ENCODE assay signal across 9 cellular contexts in genomic region chr12:79911889-79912656, GRCh38. TPM values are rescaled to one million over a fixed set of nuclear protein-coding genes. Genes with fewer than 3 reads are reported as not detected.
DNase-seq lines count a peak whose midpoint lies in the region; ATAC-seq, FAIRE-seq and TF ChIP-seq lines count a peak whose summit lies in the region.
"Had no signal": no experiment of that assay in that cellular context is flagged by ENCODE, and none has a peak within 500 bp of the region (broad histone marks: within the 10 kb centered on the region; RNA-seq: fewer than 3 reads in every experiment).

No MANE protein-coding gene starts in this region.

- no peak overlapping the region for H2BK120ac ChIP-seq in neuronal stem cell (ENCODE audit: low read depth, low read length)

- H3K4me1 ChIP-seq in A549 (peaks cover 20% of the 10 kb centered on the region), foreskin keratinocyte (peaks cover 5% of the 10 kb centered on the region), neuronal stem cell (ENCODE audit: control insufficient read depth in 2 of 2, insufficient read depth in 1 of 2, low read depth in 1 of 2, low read length in 2 of 2) (no peaks in the 10 kb centered on the region)

- H3K36me3 ChIP-seq in neuronal stem cell (replicated peaks in 1 of 2; ENCODE audit: control insufficient read depth in 2 of 2, insufficient read depth in 2 of 2, low read length in 2 of 2), result no peaks in the 10 kb centered on the region

- POLR2A ChIA-PET in A549 (lab: Yijun Ruan, JAX) (interaction anchor here (0.8 kb wide), 1 partner anchor 22 kb away, joined by 3 read pairs; the partner anchor contains the start of gene PPP1R12A), WTC11 (lab: Charles Lee) (interaction anchor here (1.0 kb wide), 1 partner anchor 22 kb away, joined by 3 read pairs; no protein-coding TSS in a partner anchor)

- CTCF ChIA-PET in A549 (lab: Yijun Ruan, JAX), result interaction anchor here (0.6 to 1.2 kb wide), 2 partner anchors 12 to 39 kb away, joined by 3 read pairs; no protein-coding TSS in a partner anchor
- CTCF ChIA-PET in WTC11 (lab: Charles Lee), result no interaction called here

- no peak overlapping the region for H3K4me3 Mint-ChIP-seq in WTC11

- TF ChIP-seq RAD21 in A549 (conservative IDR thresholded peaks at IDR 0.05 in 1 of 2, IDR thresholded peaks at IDR 0.05 in 1 of 2), result no peak

- peak overlapping the region; percentile 20 for H3K27ac Mint-ChIP-seq in WTC11

- ATAC-seq in A549 (peak; percentile 59 to 82; a peak in 4 of 6 replicates), GM18870 (IDR thresholded peaks at IDR 0.05; ENCODE audit: unreplicated experiment) (peak; percentile 49), WTC11 (peak; percentile 42), foreskin keratinocyte (peak; percentile 89), HG03097 (IDR thresholded peaks at IDR 0.05; ENCODE audit: low FRiP score, unreplicated experiment) (no peak)

- H3K18ac ChIP-seq in neuronal stem cell (ENCODE audit: low read length), result no peak overlapping the region

- H3K27me3 ChIP-seq in foreskin keratinocyte, result no peaks in the 10 kb centered on the region
- H3K27me3 ChIP-seq in neuronal stem cell (ENCODE audit: control insufficient read depth in 3 of 3, insufficient read depth in 3 of 3, low read depth in 1 of 3, low read length in 3 of 3), result no peaks in the 10 kb centered on the region

- H3K4me3 ChIP-seq in A549 (no peak overlapping the region), neuronal stem cell (ENCODE audit: low read length in 2 of 2) (no peak overlapping the region)

- no peak overlapping the region for H2BK15ac ChIP-seq in neuronal stem cell (ENCODE audit: low read length)

- peak in 1 of 2 experiments; percentile 27 for DNase-seq in A549 (ENCODE audit: low read depth in 1 of 2, low spot score in 1 of 2)
- DNase-seq in WTC11 (ENCODE audit: low spot score), result no peak
- DNase-seq in foreskin keratinocyte, result peak in 1 of 2 donors; percentile 21
- no peak for DNase-seq in DMS153 (lab: John Stamatoyannopoulos, UW)
- DNase-seq in NCI-H1930 (lab: John Stamatoyannopoulos, UW), result no peak
- DNase-seq in neuronal stem cell (ENCODE audit: low spot score), result no peak
- DNase-seq: NCI-H1092 had no signal

- H4K91ac ChIP-seq in neuronal stem cell (ENCODE audit: low read depth, low read length, poor library complexity), result no peak overlapping the region

- H3K79me1 ChIP-seq in neuronal stem cell (ENCODE audit: low read depth, low read length), result peaks cover 3% of the 10 kb centered on the region

- peaks cover 44% of the 10 kb centered on the region for H3K4me1 Mint-ChIP-seq in WTC11

- WGBS in A549 (ENCODE audit: missing lambda C conversion rate), result 49% methylated on average over 6 of the region's 6 CpGs
- 100% methylated on average over 1 of the region's 6 CpGs; no CpG with 5 or more reads in 1 of the 2 donors for WGBS in neuronal stem cell (ENCODE audit: extremely low coverage in 2 of 2, insufficient read length in 2 of 2, insufficient replicate concordance in 1 of 2), 2 donors

- H3K27ac ChIP-seq in A549, result 0 out of 6 replicates have a peak overlapping the region, but pooled peaks of 1 of the 2 experiments have one; percentile 2
- H3K27ac ChIP-seq in foreskin keratinocyte, result no peak overlapping the region
- no peak overlapping the region for H3K27ac ChIP-seq in neuronal stem cell (replicated peaks; ENCODE audit: low read length)

- H2BK5ac ChIP-seq in neuronal stem cell (ENCODE audit: low read length), result no peak overlapping the region

- H3K23ac ChIP-seq in neuronal stem cell (ENCODE audit: low read depth, low read length, poor library complexity), result no peak overlapping the region

- no peak overlapping the region for H3K4ac ChIP-seq in neuronal stem cell (ENCODE audit: low read length)

- no peak for TF ChIP-seq POLR2A in A549 (IDR thresholded peaks at IDR 0.05; ENCODE audit: low read length)

- TF ChIP-seq CTCF in A549 (IDR thresholded peaks at IDR 0.05) (no peak), WTC11 (IDR thresholded peaks at IDR 0.05) (no peak), foreskin keratinocyte (conservative IDR thresholded peaks at IDR 0.05) (no peak)

- H3K9ac ChIP-seq in neuronal stem cell (ENCODE audit: low read depth, low read length, poor library complexity), result no peak overlapping the region

- H4K8ac ChIP-seq in neuronal stem cell (ENCODE audit: low read depth, low read length), result no peak overlapping the region

- no peaks in the 10 kb centered on the region for H3K27me3 Mint-ChIP-seq in WTC11 (ENCODE audit: low read depth)

- TF ChIP-seq EP300 in A549 (IDR thresholded peaks at IDR 0.05), result no peak

- H3K9me3 Mint-ChIP-seq in WTC11, result no peaks in the 10 kb centered on the region

- no peak overlapping the region for H3K14ac ChIP-seq in neuronal stem cell (ENCODE audit: low read length)

- no peak overlapping the region for H2AK5ac ChIP-seq in neuronal stem cell (ENCODE audit: low read depth, low read length)

- no peak overlapping the region for H2BK12ac ChIP-seq in neuronal stem cell (ENCODE audit: low read length)

- H3K9me3 ChIP-seq in A549 (no peaks in the 10 kb centered on the region), neuronal stem cell (replicated peaks in 1 of 2; ENCODE audit: control insufficient read depth in 2 of 2, insufficient read depth in 1 of 2, low read depth in 1 of 2, low read length in 2 of 2) (no peaks in the 10 kb centered on the region)

- FAIRE-seq in A549 (lab: Jason Lieb, UNC), result peak; percentile 18

- H3K4me2 ChIP-seq in A549 (peak overlapping the region; percentile 42), neuronal stem cell (ENCODE audit: insufficient read depth, low read length, poor library complexity, severe bottlenecking) (no peak overlapping the region)

- no peak overlapping the region for H2AFZ ChIP-seq in neuronal stem cell (ENCODE audit: low read length)

- no peaks in the 10 kb centered on the region for H3K36me3 Mint-ChIP-seq in WTC11

TF ChIP-seq in A549, 52 proteins besides CTCF, POLR2A, EP300 and RAD21:
- TF ChIP-seq RFX5 (IDR thresholded peaks at IDR 0.05) (no peak), FOSL2 (IDR thresholded peaks at IDR 0.05) (no peak), FOSL2 (CRISPR knock-in tag; IDR thresholded peaks at IDR 0.05) (peak; percentile 63)

TF ChIP-seq in WTC11, 78 proteins besides CTCF, POLR2A, EP300 and RAD21:
- TF ChIP-seq, protein P1, sequence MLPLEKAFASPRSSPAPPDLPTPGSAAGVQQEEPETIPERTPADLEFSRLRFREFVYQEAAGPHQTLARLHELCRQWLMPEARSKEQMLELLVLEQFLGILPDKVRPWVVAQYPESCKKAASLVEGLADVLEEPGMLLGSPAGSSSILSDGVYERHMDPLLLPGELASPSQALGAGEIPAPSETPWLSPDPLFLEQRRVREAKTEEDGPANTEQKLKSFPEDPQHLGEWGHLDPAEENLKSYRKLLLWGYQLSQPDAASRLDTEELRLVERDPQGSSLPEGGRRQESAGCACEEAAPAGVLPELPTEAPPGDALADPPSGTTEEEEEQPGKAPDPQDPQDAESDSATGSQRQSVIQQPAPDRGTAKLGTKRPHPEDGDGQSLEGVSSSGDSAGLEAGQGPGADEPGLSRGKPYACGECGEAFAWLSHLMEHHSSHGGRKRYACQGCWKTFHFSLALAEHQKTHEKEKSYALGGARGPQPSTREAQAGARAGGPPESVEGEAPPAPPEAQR (CRISPR knock-in tag; IDR thresholded peaks at IDR 0.05), result no peak
- TF ChIP-seq ZNF121 (CRISPR knock-in tag; IDR thresholded peaks at IDR 0.05) (peak; percentile 84), IRF1 (CRISPR knock-in tag; IDR thresholded peaks at IDR 0.05) (no peak)
- TF ChIP-seq, protein P2, sequence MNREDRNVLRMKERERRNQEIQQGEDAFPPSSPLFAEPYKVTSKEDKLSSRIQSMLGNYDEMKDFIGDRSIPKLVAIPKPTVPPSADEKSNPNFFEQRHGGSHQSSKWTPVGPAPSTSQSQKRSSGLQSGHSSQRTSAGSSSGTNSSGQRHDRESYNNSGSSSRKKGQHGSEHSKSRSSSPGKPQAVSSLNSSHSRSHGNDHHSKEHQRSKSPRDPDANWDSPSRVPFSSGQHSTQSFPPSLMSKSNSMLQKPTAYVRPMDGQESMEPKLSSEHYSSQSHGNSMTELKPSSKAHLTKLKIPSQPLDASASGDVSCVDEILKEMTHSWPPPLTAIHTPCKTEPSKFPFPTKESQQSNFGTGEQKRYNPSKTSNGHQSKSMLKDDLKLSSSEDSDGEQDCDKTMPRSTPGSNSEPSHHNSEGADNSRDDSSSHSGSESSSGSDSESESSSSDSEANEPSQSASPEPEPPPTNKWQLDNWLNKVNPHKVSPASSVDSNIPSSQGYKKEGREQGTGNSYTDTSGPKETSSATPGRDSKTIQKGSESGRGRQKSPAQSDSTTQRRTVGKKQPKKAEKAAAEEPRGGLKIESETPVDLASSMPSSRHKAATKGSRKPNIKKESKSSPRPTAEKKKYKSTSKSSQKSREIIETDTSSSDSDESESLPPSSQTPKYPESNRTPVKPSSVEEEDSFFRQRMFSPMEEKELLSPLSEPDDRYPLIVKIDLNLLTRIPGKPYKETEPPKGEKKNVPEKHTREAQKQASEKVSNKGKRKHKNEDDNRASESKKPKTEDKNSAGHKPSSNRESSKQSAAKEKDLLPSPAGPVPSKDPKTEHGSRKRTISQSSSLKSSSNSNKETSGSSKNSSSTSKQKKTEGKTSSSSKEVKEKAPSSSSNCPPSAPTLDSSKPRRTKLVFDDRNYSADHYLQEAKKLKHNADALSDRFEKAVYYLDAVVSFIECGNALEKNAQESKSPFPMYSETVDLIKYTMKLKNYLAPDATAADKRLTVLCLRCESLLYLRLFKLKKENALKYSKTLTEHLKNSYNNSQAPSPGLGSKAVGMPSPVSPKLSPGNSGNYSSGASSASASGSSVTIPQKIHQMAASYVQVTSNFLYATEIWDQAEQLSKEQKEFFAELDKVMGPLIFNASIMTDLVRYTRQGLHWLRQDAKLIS (CRISPR knock-in tag; IDR thresholded peaks at IDR 0.05; ENCODE audit: borderline replicate concordance), result no peak
TF ChIP-seq in WTC11: peak in this region for 1.

RNA-seq across cellular contexts. Expression of gene PPP1R12A, which starts 22.8 kb away (rescaled TPM):
- polyA plus RNA-seq in A549 (2011; rRNA removed) (48.5 and 74.8 TPM in 2 replicates), A549 (2017; fragmentation: RNase III; extraction: RNeasy Plus Mini Kit Qiagen cat#74134 plus additional on column Dnase treatment) (28.0 to 32.0 TPM (median 29.4 TPM) in 3 replicates), foreskin keratinocyte (10.5 and 11.8 TPM in 2 replicates)
- polyA plus RNA-seq in A549 (2012; cell fraction: cytosol; rRNA removed), result 10.9 TPM in 2 replicates
- polyA plus RNA-seq in A549 (2012; cell fraction: nucleus; rRNA removed), result 14.0 and 15.0 TPM in 2 replicates
- polyA minus RNA-seq in A549 (2011; rRNA and poly(A)+ RNA removed), result 80.9 and 86.0 TPM in 2 replicates
- total RNA-seq in WTC11 (2021) (74.2 to 83.8 TPM (median 77.0 TPM) in 3 replicates), foreskin keratinocyte (50.1 and 66.2 TPM in 2 replicates)
- polyA plus RNA-seq in neuronal stem cell (2013, experiment 1 of 2), result 119 TPM
- polyA plus RNA-seq in neuronal stem cell (2013, experiment 2 of 2), result 120 TPM
